In the genomic region with DNA sequence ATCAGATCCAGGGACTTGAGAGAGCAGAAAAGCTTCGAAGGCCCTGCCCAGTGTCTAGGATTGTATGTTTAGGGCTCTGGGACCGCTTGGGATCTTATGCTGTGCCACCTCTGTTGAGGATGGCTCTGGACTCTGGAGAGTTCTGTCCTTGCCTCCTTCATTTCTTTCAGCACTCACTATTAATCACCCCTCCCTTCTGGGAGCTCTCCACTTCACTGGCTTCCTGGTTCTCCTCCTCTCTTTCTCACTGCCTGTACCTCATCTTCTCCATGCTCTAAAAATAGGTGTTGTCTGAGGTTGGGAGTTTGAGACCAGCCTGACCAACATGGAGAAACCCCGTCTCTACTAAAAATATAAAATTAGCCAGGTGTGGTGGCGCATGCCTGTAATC, we compare ENCODE assay signal across 11 cellular contexts. TPM values are rescaled to one million over a fixed set of nuclear protein-coding genes. Genes with fewer than 3 reads are reported as not detected.
A peak's percentile ranks its signal among the peaks of the same experiment; 100 is the strongest.
DNase-seq lines count a peak whose midpoint lies in the region; ATAC-seq, FAIRE-seq and TF ChIP-seq lines count a peak whose summit lies in the region.
"Had no signal": no experiment of that assay in that cellular context is flagged by ENCODE, and none has a peak within 500 bp of the region (broad histone marks: within the 10 kb centered on the region; RNA-seq: fewer than 3 reads in every experiment).

No MANE protein-coding gene starts in this region.

- H4K20me1 ChIP-seq in mammary epithelial cell (ENCODE audit: insufficient read depth, low read length) (no peaks in the 10 kb centered on the region), Karpas-422 (ENCODE audit: insufficient read depth, low read depth, low read length) (no peaks in the 10 kb centered on the region)

- peak overlapping the region in 6 of 10 donors; percentile 15 to 58 (median 27) for H3K27ac Mint-ChIP-seq in naive thymus-derived CD8-positive, alpha-beta T cell

- no peak overlapping the region for H3K4me3 ChIP-seq in heart right ventricle
- no peak overlapping the region for H3K4me3 ChIP-seq in mammary epithelial cell (replicated peaks in 1 of 3; ENCODE audit: insufficient read depth in 1 of 3, low read depth in 2 of 3, low read length in 3 of 3)
- H3K4me3 ChIP-seq in vagina, result no peak overlapping the region
- H3K4me3 ChIP-seq in Karpas-422 (ENCODE audit: low read length), result no peak overlapping the region

- H3K4me3 Mint-ChIP-seq in naive thymus-derived CD8-positive, alpha-beta T cell, result peak overlapping the region in 5 of 10 donors; percentile 20 to 77 (median 28)

- no peak for TF ChIP-seq POLR2A in vagina (IDR thresholded peaks at IDR 0.05)

- no peaks in the 10 kb centered on the region for H3K36me3 ChIP-seq in heart right ventricle
- H3K36me3 ChIP-seq in mammary epithelial cell (ENCODE audit: insufficient read depth, low read length), result no peaks in the 10 kb centered on the region
- H3K36me3 ChIP-seq in vagina, result no peaks in the 10 kb centered on the region
- no peaks in the 10 kb centered on the region for H3K36me3 ChIP-seq in Karpas-422 (ENCODE audit: insufficient read depth, low read length)

- no peaks in the 10 kb centered on the region for H3K36me3 Mint-ChIP-seq in naive thymus-derived CD8-positive, alpha-beta T cell

- H3K27me3 ChIP-seq in heart right ventricle (no peaks in the 10 kb centered on the region), mammary epithelial cell (ENCODE audit: insufficient read depth, low read length) (no peaks in the 10 kb centered on the region), vagina (no peaks in the 10 kb centered on the region), Karpas-422 (ENCODE audit: low read length) (no peaks in the 10 kb centered on the region)

- intact Hi-C loops in heart right ventricle (cut with DNase I) (loop anchor here in 1 of 10 donors (10.0 kb wide), 1 partner anchor 183 kb away; the partner anchor contains the start of gene EHD4), cardiac septum (cut with DNase I) (no loop called here), mammary epithelial cell (cut with micrococcal nuclease) (no loop called here), vagina (cut with DNase I) (no loop called here)

- TF ChIP-seq CTCF in heart right ventricle (IDR thresholded peaks at IDR 0.05), result no peak
- TF ChIP-seq CTCF in mammary epithelial cell (conservative IDR thresholded peaks at IDR 0.05 in 1 of 2, IDR thresholded peaks at IDR 0.05 in 1 of 2; ENCODE audit: extremely low read depth in 1 of 2, insufficient read depth in 1 of 2, low read depth in 1 of 2, low read length in 2 of 2), result no peak
- no peak for TF ChIP-seq CTCF in vagina (IDR thresholded peaks at IDR 0.05)

- dilution Hi-C loops in mammary epithelial cell (cut with HindIII; ENCODE audit: low sequenced_read_pairs), result no loop called here

- H3K4me2 ChIP-seq in mammary epithelial cell (ENCODE audit: insufficient read depth, low read depth, low read length) (peak overlapping the region; percentile 67), Karpas-422 (ENCODE audit: low read depth, low read length, poor library complexity, severe bottlenecking) (no peak overlapping the region)

- in situ Hi-C loops in mammary epithelial cell (cut with MboI; ENCODE audit: low sequenced_read_pairs in 2 of 2), result no loop called here

- peaks cover 95% of the 10 kb centered on the region for H3K79me2 ChIP-seq in mammary epithelial cell (ENCODE audit: insufficient read depth, low read length)
- peaks cover 89% of the 10 kb centered on the region for H3K79me2 ChIP-seq in Karpas-422 (ENCODE audit: low read length)
- H3K79me2 ChIP-seq: parathyroid adenoma had no signal

- H3K27me3 Mint-ChIP-seq in naive thymus-derived CD8-positive, alpha-beta T cell, result no peaks in the 10 kb centered on the region

- H2AFZ ChIP-seq in mammary epithelial cell (ENCODE audit: low read depth, low read length) (peak overlapping the region; percentile 12), Karpas-422 (ENCODE audit: low read length) (no peak overlapping the region)
- H2AFZ ChIP-seq: parathyroid adenoma had no signal

- no TSS peak for BruUV-seq in mammary epithelial cell (replicated peaks; lab: Mats Ljungman, UMichigan)

- 77 to 78% methylated on average over 4 of the region's 4 CpGs for WGBS in heart right ventricle, 2 donors
- WGBS in mammary epithelial cell (ENCODE audit: low coverage, missing lambda C conversion rate), result 86% methylated on average over 4 of the region's 4 CpGs

- FAIRE-seq in RCC 7860 (lab: Jason Lieb, UNC), result no peak

- no peak for DNase-seq in heart right ventricle
- no peak for DNase-seq in cardiac septum (ENCODE audit: low spot score)
- no peak for DNase-seq in mammary epithelial cell
- no peak for DNase-seq in naive thymus-derived CD8-positive, alpha-beta T cell
- no peak for DNase-seq in vagina (ENCODE audit: extremely low spot score in 2 of 2)
- DNase-seq in dedifferentiated amniotic fluid mesenchymal stem cell (ENCODE audit: extremely low spot score), result no peak
- no peak for DNase-seq in Karpas-422
- no peak for DNase-seq in RCC 7860 (ENCODE audit: low spot score)
- DNase-seq: activated T-cell treated with anti-CD3 and anti-CD28 coated beads, Interleukin-2, amount 50 U/mL, for 48 hours had no signal

- H3K27ac ChIP-seq in heart right ventricle (peak overlapping the region in 9 of 10 donors; percentile 15 to 65 (median 33)), mammary epithelial cell (ENCODE audit: insufficient read depth, low read depth, low read length) (peak overlapping the region; percentile 96), vagina (peak overlapping the region; percentile 60), Karpas-422 (ENCODE audit: low read length) (no peak overlapping the region)
- H3K27ac ChIP-seq: C4-2B had no signal

- peak overlapping the region; percentile 72 for H3K9ac ChIP-seq in mammary epithelial cell (ENCODE audit: insufficient read depth, low read length)
- no peak overlapping the region for H3K9ac ChIP-seq in Karpas-422 (ENCODE audit: low read length)
- H3K9ac ChIP-seq: parathyroid adenoma had no signal

- peaks cover 39 to 64% (median 59%) of the 10 kb centered on the region in 4 donors for H3K4me1 Mint-ChIP-seq in naive thymus-derived CD8-positive, alpha-beta T cell

- H3K9me3 ChIP-seq in heart right ventricle (no peaks in the 10 kb centered on the region), mammary epithelial cell (replicated peaks; ENCODE audit: insufficient read depth, low read length) (no peaks in the 10 kb centered on the region), vagina (no peaks in the 10 kb centered on the region), Karpas-422 (ENCODE audit: low read length) (no peaks in the 10 kb centered on the region)

- H3K4me1 ChIP-seq in heart right ventricle, result peaks cover 18 to 64% (median 49%) of the 10 kb centered on the region in 9 donors
- H3K4me1 ChIP-seq in mammary epithelial cell (ENCODE audit: insufficient read depth, low read length), result peaks cover 84% of the 10 kb centered on the region
- peaks cover 75% of the 10 kb centered on the region for H3K4me1 ChIP-seq in vagina
- peaks cover 45% of the 10 kb centered on the region for H3K4me1 ChIP-seq in Karpas-422 (ENCODE audit: low read length)

- H3K9me2 ChIP-seq in Karpas-422 (replicated peaks; ENCODE audit: insufficient read depth, low read length), result no peaks in the 10 kb centered on the region

- no peaks in the 10 kb centered on the region for H3K9me3 Mint-ChIP-seq in naive thymus-derived CD8-positive, alpha-beta T cell

- ATAC-seq in heart right ventricle, result peak in 2 of 8 donors; percentile 16 to 45
- no peak for ATAC-seq in naive thymus-derived CD8-positive, alpha-beta T cell

- CTCF ChIA-PET in mammary epithelial cell (lab: Charles Lee; ENCODE audit: low non-redundant PET), result no interaction called here

- POLR2A ChIA-PET in naive thymus-derived CD8-positive, alpha-beta T cell (lab: Charles Lee), result interaction anchor here (1.6 kb wide), 1 partner anchor 18 kb away, joined by 3 read pairs; no protein-coding TSS in a partner anchor

RNA-seq across cellular contexts. Expression of gene MAPKBP1, which starts 17.3 kb away (rescaled TPM):
- total RNA-seq in heart right ventricle, result 10 to 100 TPM in 9 of 10 donors, 1 to 10 TPM in 1; 8.3 to 17.0 (median 13.3) TPM
- 10 to 100 TPM in 1 of 2 donors, 1 to 10 TPM in 1; 3.4 to 27.2 TPM for polyA plus RNA-seq in heart right ventricle
- total RNA-seq in cardiac septum, result 15.6 TPM
- 100 to 1,000 TPM in 1 of 2 donors, 10 to 100 TPM in 1; 41.3 to 109 TPM for total RNA-seq in mammary epithelial cell
- 13.2 TPM for polyA plus RNA-seq in mammary epithelial cell
- polyA minus RNA-seq in mammary epithelial cell, result 128 TPM
- total RNA-seq in naive thymus-derived CD8-positive, alpha-beta T cell, result 10 to 100 TPM; 36.0 to 39.8 TPM
- 1 to 10 TPM; 1.5 to 4.0 (median 2.4) TPM for polyA plus RNA-seq in naive thymus-derived CD8-positive, alpha-beta T cell
- total RNA-seq in vagina, result 35.8 TPM
- total RNA-seq in Karpas-422 (2014; rRNA removed; shearing (Covaris generic); ENCODE audit: low replicate concordance), result 17.8 and 29.8 TPM in 2 replicates

RNA-seq across cellular contexts. Expression of gene JMJD7, which starts 36.4 kb away (rescaled TPM):
- total RNA-seq in heart right ventricle, result 10 to 100 TPM; 11.0 to 20.9 (median 12.9) TPM
- polyA plus RNA-seq in heart right ventricle, result 10 to 100 TPM in 1 of 2 donors, 1 to 10 TPM in 1; 8.6 to 23.0 TPM
- 16.3 TPM for total RNA-seq in cardiac septum
- 10 to 100 TPM in 1 of 2 donors, 1 to 10 TPM in 1; 5.8 to 22.3 TPM for total RNA-seq in mammary epithelial cell
- 21.5 TPM for polyA plus RNA-seq in mammary epithelial cell
- polyA minus RNA-seq in mammary epithelial cell, result 6.9 TPM
- 10 to 100 TPM; 60.2 to 81.4 TPM for total RNA-seq in naive thymus-derived CD8-positive, alpha-beta T cell
- polyA plus RNA-seq in naive thymus-derived CD8-positive, alpha-beta T cell, result 10 to 100 TPM; 19.1 to 22.6 (median 20.8) TPM
- total RNA-seq in vagina, result 26.3 TPM
- 2.8 and 9.2 TPM in 2 replicates for total RNA-seq in Karpas-422 (2014; rRNA removed; shearing (Covaris generic); ENCODE audit: low replicate concordance)

RNA-seq across cellular contexts. Expression of gene PLA2G4B, which starts 47.1 kb away (rescaled TPM):
- total RNA-seq in heart right ventricle (1 to 10 TPM; 1.6 to 6.7 (median 3.2) TPM), cardiac septum (3.4 TPM), mammary epithelial cell (10 to 100 TPM in 1 of 2 donors, 1 to 10 TPM in 1; 1.5 to 11.2 TPM), vagina (34.1 TPM)
- polyA plus RNA-seq in heart right ventricle (10 to 100 TPM in 1 of 2 donors, 1 to 10 TPM in 1; 2.7 to 16.0 TPM), mammary epithelial cell (3.8 TPM)
- polyA minus RNA-seq in mammary epithelial cell, result 2.0 TPM
- total RNA-seq in naive thymus-derived CD8-positive, alpha-beta T cell, result 10 to 100 TPM; 40.1 to 64.9 TPM
- polyA plus RNA-seq in naive thymus-derived CD8-positive, alpha-beta T cell, result 1 to 10 TPM in 2 of 3 donors, under 1 TPM in 1; 0.82 to 2.9 (median 1.1) TPM
- 2.2 and 6.1 TPM in 2 replicates for total RNA-seq in Karpas-422 (2014; rRNA removed; shearing (Covaris generic); ENCODE audit: low replicate concordance)
